In genomic region chr13:90645582-90645981, GRCh38 we compare ENCODE assay signal across 28 cellular contexts.
"Had no signal": no experiment of that assay in that cellular context is flagged by ENCODE, and none has a peak within 500 bp of the region (broad histone marks: within the 10 kb centered on the region; RNA-seq: fewer than 3 reads in every experiment).

No MANE protein-coding gene starts in this region.

- H3K36me3 ChIP-seq: colonic mucosa, esophagus muscularis mucosa, esophagus squamous epithelium, gastrocnemius medialis, gastroesophageal sphincter, heart left ventricle, heart right ventricle had no signal

- ATAC-seq: effector memory CD8-positive, alpha-beta T cell; esophagus mucosa; foreskin keratinocyte; gastrocnemius medialis; gastroesophageal sphincter; heart left ventricle; heart right ventricle had no signal

- H3K9me3 ChIP-seq: colonic mucosa, esophagus muscularis mucosa, esophagus squamous epithelium, gastrocnemius medialis, gastroesophageal sphincter, heart left ventricle, heart right ventricle had no signal

- H3K4me1 ChIP-seq: colonic mucosa, esophagus muscularis mucosa, esophagus squamous epithelium, gastrocnemius medialis, gastroesophageal sphincter, heart left ventricle, heart right ventricle had no signal

- DNase-seq: colonic mucosa; cortex of kidney; dermis blood vessel endothelial cell; dorsolateral prefrontal cortex; effector CD4-positive, alpha-beta T cell; effector CD8-positive, alpha-beta T cell; effector memory CD4-positive, alpha-beta T cell; effector memory CD8-positive, alpha-beta T cell; endodermal cell; erythroblast; esophagus squamous epithelium; foreskin fibroblast; foreskin keratinocyte; foreskin melanocyte; gastrocnemius medialis; glutamatergic neuron; head of caudate nucleus; heart left ventricle; heart right ventricle had no signal

- H3K4me3 ChIP-seq: colonic mucosa, coronary artery, dorsolateral prefrontal cortex, esophagus muscularis mucosa, esophagus squamous epithelium, gastrocnemius medialis, gastroesophageal sphincter, heart left ventricle, heart right ventricle had no signal

- FAIRE-seq: colon, endometrium, endothelial cell of umbilical vein, frontal cortex had no signal

- H3K27me3 ChIP-seq: colonic mucosa, dorsolateral prefrontal cortex, esophagus muscularis mucosa, esophagus squamous epithelium, foreskin keratinocyte, gastrocnemius medialis, gastroesophageal sphincter, heart left ventricle, heart right ventricle had no signal

- H3K27ac ChIP-seq: colonic mucosa, coronary artery, dorsolateral prefrontal cortex, epithelial cell of prostate, esophagus muscularis mucosa, esophagus squamous epithelium, foreskin keratinocyte, gastrocnemius medialis, gastroesophageal sphincter, heart left ventricle, heart right ventricle had no signal
